ENCODE assay signal across 2 cellular contexts in genomic region chr13:32947886-32948285, GRCh38.
TF ChIP-seq lines count a peak whose summit lies in the region.

No MANE protein-coding gene starts in this region.

TF ChIP-seq in SK-N-SH, 30 proteins besides CTCF, POLR2A, EP300 and RAD21 (continued from another document):
- TF ChIP-seq REST (IDR thresholded peaks at IDR 0.05; ENCODE audit: low read depth, low read length), result no peak
- TF ChIP-seq RCOR1 (IDR thresholded peaks at IDR 0.05; ENCODE audit: low read length), result peak; percentile 45; the same call in 1 of the 2 replicates
TF ChIP-seq in SK-N-SH: peak in this region for 3.

TF ChIP-seq in neural cell, 6 proteins besides CTCF, POLR2A, EP300 and RAD21 (continued from another document):
- TF ChIP-seq REST (IDR thresholded peaks at IDR 0.05; ENCODE audit: borderline replicate concordance), result peak; percentile 90
